Comparison of ENCODE assay signal across 8 cellular contexts in genomic region chr6:113909224-113909856, GRCh38. TPM values are rescaled to one million over a fixed set of nuclear protein-coding genes. Genes with fewer than 3 reads are reported as not detected.
DNase-seq lines count a peak whose midpoint lies in the region; ATAC-seq, FAIRE-seq and TF ChIP-seq lines count a peak whose summit lies in the region.

No MANE protein-coding gene starts in this region.

- intact Hi-C loops in A673 (cut with micrococcal nuclease; ENCODE audit: unreplicated experiment), result loop anchor here (5.0 to 10.0 kb wide), 3 partner anchors 725 to 1575 kb away; no protein-coding TSS in a partner anchor
- intact Hi-C loops in K562 (cut with micrococcal nuclease), result loop anchor here (5.0 to 10.0 kb wide), 3 partner anchors 52 to 1725 kb away; partner anchors contain the start of gene MARCKS

- no peak overlapping the region for H3K4me2 ChIP-seq in K562 (ENCODE audit: insufficient read depth, low read length)

- no peak for TF ChIP-seq EP300 in K562 (IDR thresholded peaks at IDR 0.05; ENCODE audit: low read length)
- no peak for TF ChIP-seq EP300 in upper lobe of left lung (IDR thresholded peaks at IDR 0.05)

- H2AFZ ChIP-seq in K562 (ENCODE audit: low read depth, low read length), result no peak overlapping the region

- TF ChIP-seq RAD21 in K562 (CRISPR knock-in tag; conservative IDR thresholded peaks at IDR 0.05 in 1 of 2, IDR thresholded peaks at IDR 0.05 in 1 of 2), result peak; percentile 76 to 80

- POLR2A ChIA-PET in A673 (lab: Charles Lee; ENCODE audit: low non-redundant PET) (interaction anchor here (0.7 kb wide), 1 partner anchor 1642 kb away, joined by 3 read pairs; no protein-coding TSS in a partner anchor), K562 (lab: Yijun Ruan, JAX) (interaction anchor here (0.6 kb wide), 1 partner anchor 321 kb away, joined by 3 read pairs; no protein-coding TSS in a partner anchor)

- H3K36me3 ChIP-seq in A673 (ENCODE audit: insufficient read depth, low read length, poor library complexity, severe bottlenecking), result no peaks in the 10 kb centered on the region
- no peaks in the 10 kb centered on the region for H3K36me3 ChIP-seq in K562 (ENCODE audit: control insufficient read depth, insufficient read depth, low read length)
- no peaks in the 10 kb centered on the region for H3K36me3 ChIP-seq in upper lobe of left lung

- ATAC-seq in HG03558 (IDR thresholded peaks at IDR 0.05; ENCODE audit: extremely low read depth, unreplicated experiment) (peak; percentile 50), K562 (peak; percentile 75), upper lobe of left lung (ENCODE audit: low FRiP score in 2 of 2) (peak in 1 of 2 donors; percentile 72)

- H4K20me1 ChIP-seq in K562 (replicated peaks; ENCODE audit: control insufficient read depth, insufficient read depth, low read length), result no peaks in the 10 kb centered on the region

- BruUV-seq in A673 (replicated peaks; lab: Mats Ljungman, UMichigan) (no TSS peak), K562 (replicated peaks; lab: Mats Ljungman, UMichigan) (no TSS peak)

- H3K79me2 ChIP-seq in K562 (ENCODE audit: control insufficient read depth, insufficient read depth, low read length), result no peaks in the 10 kb centered on the region

- no peak overlapping the region for H3K27ac ChIP-seq in A673 (ENCODE audit: low read depth, low read length, poor library complexity, severe bottlenecking)
- H3K27ac ChIP-seq in K562 (ENCODE audit: extremely low read depth, low read depth, low read length), result no peak overlapping the region
- H3K27ac ChIP-seq in upper lobe of left lung, result no peak overlapping the region

- H3K9me3 ChIP-seq in A673 (ENCODE audit: low read depth, low read length, poor library complexity, severe bottlenecking) (peaks cover 4% of the 10 kb centered on the region), K562 (replicated peaks; ENCODE audit: control insufficient read depth, insufficient read depth, low read depth, low read length) (no peaks in the 10 kb centered on the region), upper lobe of left lung (no peaks in the 10 kb centered on the region)

- H3K4me1 ChIP-seq in A673 (ENCODE audit: insufficient read depth, low read length, poor library complexity, severe bottlenecking), result no peaks in the 10 kb centered on the region
- H3K4me1 ChIP-seq in K562 (replicated peaks in 1 of 2; ENCODE audit: control insufficient read depth in 2 of 2, insufficient read depth in 2 of 2, low read length in 2 of 2), result no peaks in the 10 kb centered on the region
- H3K4me1 ChIP-seq in upper lobe of left lung, result peaks cover 0 to 4% (median 0%) of the 10 kb centered on the region in 4 donors

- DNase-seq in A673 (ENCODE audit: low spot score) (peak; percentile 79), NCI-H524 treated with DMSO at 0.1 percent for 48 hours (lab: John Stamatoyannopoulos, UW) (peak; percentile 37), K562 (ENCODE audit: extremely low read depth in 1 of 4, low spot score in 3 of 4) (peak; percentile 48 to 69 (median 50)), kidney glomerular epithelial cell (lab: John Stamatoyannopoulos, UW) (peak; percentile 66), upper lobe of left lung (no peak)
- DNase-seq in activated CD4-positive, alpha-beta T cell treated with anti-CD3 and anti-CD28 coated beads, Interleukin-2, amount 50 U/mL, for 4 hours, result no peak

- no peak overlapping the region for H3K4me3 ChIP-seq in A673 (ENCODE audit: low read depth, low read length, poor library complexity, severe bottlenecking)
- H3K4me3 ChIP-seq in GM12875 (ENCODE audit: low read depth, low read length), result no peak overlapping the region
- no peak overlapping the region for H3K4me3 ChIP-seq in K562
- no peak overlapping the region for H3K4me3 ChIP-seq in upper lobe of left lung

- peak; percentile 73 for TF ChIP-seq CTCF in A673 (conservative IDR thresholded peaks at IDR 0.05; ENCODE audit: low read depth, low read length)
- TF ChIP-seq CTCF in GM12875 (IDR thresholded peaks at IDR 0.05; ENCODE audit: borderline replicate concordance, insufficient read depth, low read depth, low read length), result peak; percentile 19; the same call in 1 of the 2 replicates
- peak; percentile 45 to 76 (median 48); a peak in 5 of 6 replicates for TF ChIP-seq CTCF in K562 (IDR thresholded peaks at IDR 0.05 in 2 of 3, conservative IDR thresholded peaks at IDR 0.05 in 1 of 3; ENCODE audit: insufficient read depth in 2 of 3, low read depth in 1 of 3, low read length in 3 of 3)
- TF ChIP-seq CTCF in upper lobe of left lung (IDR thresholded peaks at IDR 0.05), result peak in 5 of 6 experiments; percentile 52 to 76 (median 63)

- H3K27me3 ChIP-seq in A673 (replicated peaks; ENCODE audit: insufficient read depth, low read depth, low read length, poor library complexity) (no peaks in the 10 kb centered on the region), K562 (ENCODE audit: control insufficient read depth in 2 of 2, insufficient read depth in 2 of 2, low read length in 2 of 2) (no peaks in the 10 kb centered on the region), upper lobe of left lung (no peaks in the 10 kb centered on the region)

- TF ChIP-seq POLR2A in K562 (conservative IDR thresholded peaks at IDR 0.05) (no peak), upper lobe of left lung (IDR thresholded peaks at IDR 0.05) (no peak)

- CTCF ChIA-PET in A673 (lab: Charles Lee), result interaction anchor here (0.6 to 1.5 kb wide), 4 partner anchors 30 to 1027 kb away, joined by 4 to 5 read pairs (median 4); no protein-coding TSS in a partner anchor
- CTCF ChIA-PET in K562 (lab: Yijun Ruan, JAX; ENCODE audit: low intra/inter-chr PET ratio), result interaction anchor here (0.6 to 2.1 kb wide), 3 partner anchors 642 to 1729 kb away, joined by 3 to 8 read pairs (median 3); no protein-coding TSS in a partner anchor

- in situ Hi-C loops in K562 (cut with MboI), result loop anchor here (25.0 kb wide), 2 partner anchors 1022 to 1722 kb away; no protein-coding TSS in a partner anchor

- peak; percentile 63 for FAIRE-seq in K562 (lab: Jason Lieb, UNC)

- H3K9ac ChIP-seq in K562 (ENCODE audit: insufficient read depth in 1 of 2, low read depth in 2 of 2, low read length in 2 of 2), result no peak overlapping the region

- H3K9me1 ChIP-seq in K562 (ENCODE audit: control insufficient read depth, insufficient read depth, low read length), result no peaks in the 10 kb centered on the region

- WGBS in K562 (ENCODE audit: insufficient coverage, low coverage, missing lambda C conversion rate), result 17% methylated on average over 6 of the region's 6 CpGs
- 17 to 21% methylated on average over 6 of the region's 6 CpGs for WGBS in upper lobe of left lung, 2 donors

TF ChIP-seq in K562, 482 proteins besides CTCF, POLR2A, EP300 and RAD21 (continues in another document):
- TF ChIP-seq MYNN (IDR thresholded peaks at IDR 0.05), result no peak
- TF ChIP-seq MYNN (CRISPR knock-in tag; IDR thresholded peaks at IDR 0.05), result no peak
- TF ChIP-seq THAP7 (CRISPR knock-in tag; IDR thresholded peaks at IDR 0.05), result no peak
- no peak for TF ChIP-seq PHF20 (IDR thresholded peaks at IDR 0.05; ENCODE audit: partially characterized antibody)
- no peak for TF ChIP-seq SMARCC2 (IDR thresholded peaks at IDR 0.05; ENCODE audit: low read depth)
- peak; percentile 81; the same call in 1 of the 2 replicates for TF ChIP-seq ARID3A (IDR thresholded peaks at IDR 0.05; ENCODE audit: borderline replicate concordance, low read depth, low read length)

RNA-seq across cellular contexts. Expression of gene MARCKS, which starts 52.2 kb away (rescaled TPM):
- 95.9 and 110 TPM in 2 replicates for total RNA-seq in A673 (2021)
- total RNA-seq in K562 (2011; cell fraction: chromatin; rRNA removed; ENCODE audit: low replicate concordance), result 0.09 TPM in 1 of 2 replicates, not detected in the other
- total RNA-seq in K562 (2011; cell fraction: nucleolus; rRNA removed), result under 0.01 TPM in 1 of 2 replicates, not detected in the other
- 0.15 and 0.23 TPM in 2 replicates for total RNA-seq in K562 (2011; cell fraction: nucleoplasm; rRNA removed)
- total RNA-seq in K562 (2014; rRNA removed), result 1.9 and 2.5 TPM in 2 replicates
- total RNA-seq in K562 (2014; rRNA removed; fragmentation: Illumina TruSeq; extraction: Trizol), result 0.98 and 1.2 TPM in 2 replicates
- total RNA-seq in K562 (2015; rRNA removed; fragmentation: Illumina TruSeq; extraction: Trizol), result 0.68 and 0.69 TPM in 2 replicates
- total RNA-seq in K562 (2021), result 2.7 and 2.9 TPM in 2 replicates
- 0.09 and 0.15 TPM in 2 replicates for polyA plus RNA-seq in K562 (2011; rRNA removed)
- polyA plus RNA-seq in K562 (2011; cell fraction: cytosol; rRNA removed), result 0.06 and 0.07 TPM in 2 replicates
- 0.06 and 0.07 TPM in 2 replicates for polyA plus RNA-seq in K562 (2011; cell fraction: nucleus; rRNA removed)
- 1.4 and 6.3 TPM in 2 replicates for polyA plus RNA-seq in K562 (2012)
- 0.89 and 0.91 TPM in 2 replicates for polyA plus RNA-seq in K562 (2014; fragmentation: Illumina TruSeq; extraction: Trizol)
- polyA plus RNA-seq in K562 (2014; fragmentation: Nextera tagmentation; extraction: Ambion mirVana), result 1 to 10 TPM; 1.0 to 1.9 TPM
- polyA plus RNA-seq in K562 (2014; rRNA removed), result 1.1 and 1.7 TPM in 2 replicates
- polyA minus RNA-seq in K562 (2011; rRNA and poly(A)+ RNA removed), result 0.03 and 0.07 TPM in 2 replicates
- not detected in 2 replicates for polyA minus RNA-seq in K562 (2011; cell fraction: cytosol; rRNA and poly(A)+ RNA removed)
- polyA minus RNA-seq in K562 (2011; cell fraction: nucleus; rRNA and poly(A)+ RNA removed), result 0.11 TPM in 1 of 2 replicates, not detected in the other
- 10 to 100 TPM; 26.3 to 85.8 (median 42.2) TPM for total RNA-seq in upper lobe of left lung

Comparison
In these comparisons a context has a peak if more than half of its experiments do, and no peak if none do; other contexts are left out.
1. DNase-seq: peak in A673 (single experiment), NCI-H524 treated with DMSO at 0.1 percent for 48 hours (single experiment), K562 (4 of 4) and kidney glomerular epithelial cell (single experiment); none in upper lobe of left lung (0 of 2) and activated CD4-positive, alpha-beta T cell treated with anti-CD3 and anti-CD28 coated beads, Interleukin-2, amount 50 U/mL, for 4 hours (0 of 2).
2. CTCF ChIP-seq: peak in every context shown above with its lines; median percentile 73 in A673; 63 in upper lobe of left lung; 48 in K562; 19 in GM12875.
3. RNA of gene MARCKS, which starts 52.2 kb away (total RNA-seq): 95.9 to 110 TPM in A673 and 26.3 to 85.8 TPM in upper lobe of left lung; under 0.01 to 2.9 TPM in K562; every median in the first group is over 4 times any median in the second.